In the genomic region with DNA sequence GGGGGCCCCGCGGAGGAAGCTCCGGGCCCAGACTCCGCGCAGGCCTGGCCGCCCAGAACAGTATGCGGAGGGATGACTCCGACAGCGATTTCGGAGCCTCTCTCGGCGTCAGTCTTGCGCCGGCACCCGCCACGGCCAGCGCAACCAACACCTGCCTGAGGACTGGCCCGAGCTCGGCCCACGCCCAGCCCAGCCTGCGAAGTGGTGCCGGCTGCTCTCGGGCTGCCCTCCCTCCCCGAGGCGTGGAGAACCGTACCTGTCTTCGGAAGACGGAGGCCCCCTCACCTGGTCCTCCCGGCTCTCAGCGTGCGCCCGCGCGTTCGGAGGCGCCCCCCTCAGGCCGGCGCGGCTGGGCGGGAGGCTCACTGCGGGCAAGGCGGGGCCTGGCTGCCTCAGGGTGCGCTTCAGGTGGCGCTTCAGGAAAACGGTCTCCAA, we compare ENCODE assay signal across 9 cellular contexts. TPM values are rescaled to one million over a fixed set of nuclear protein-coding genes. Genes with fewer than 3 reads are reported as not detected.
DNase-seq lines count a peak whose midpoint lies in the region; FAIRE-seq and TF ChIP-seq lines count a peak whose summit lies in the region.
"Had no signal": no experiment of that assay in that cellular context is flagged by ENCODE, and none has a peak within 500 bp of the region (broad histone marks: within the 10 kb centered on the region; RNA-seq: fewer than 3 reads in every experiment).

A gene with protein sequence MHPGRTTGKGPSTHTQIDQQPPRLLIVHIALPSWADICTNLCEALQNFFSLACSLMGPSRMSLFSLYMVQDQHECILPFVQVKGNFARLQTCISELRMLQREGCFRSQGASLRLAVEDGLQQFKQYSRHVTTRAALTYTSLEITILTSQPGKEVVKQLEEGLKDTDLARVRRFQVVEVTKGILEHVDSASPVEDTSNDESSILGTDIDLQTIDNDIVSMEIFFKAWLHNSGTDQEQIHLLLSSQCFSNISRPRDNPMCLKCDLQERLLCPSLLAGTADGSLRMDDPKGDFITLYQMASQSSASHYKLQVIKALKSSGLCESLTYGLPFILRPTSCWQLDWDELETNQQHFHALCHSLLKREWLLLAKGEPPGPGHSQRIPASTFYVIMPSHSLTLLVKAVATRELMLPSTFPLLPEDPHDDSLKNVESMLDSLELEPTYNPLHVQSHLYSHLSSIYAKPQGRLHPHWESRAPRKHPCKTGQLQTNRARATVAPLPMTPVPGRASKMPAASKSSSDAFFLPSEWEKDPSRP (minus strand): TSS at position 322 of the 435 bp plus-strand sequence. CDS start 8,055 bp downstream, outside the sequence.

- intact Hi-C loops in activated naive CD4-positive, alpha-beta T cell treated with anti-CD3 and anti-CD28 coated beads for 36 hours (cut with micrococcal nuclease) = no loop called here

- TF ChIP-seq CTCF in choroid plexus epithelial cell (conservative IDR thresholded peaks at IDR 0.05; ENCODE audit: low read depth, low read length) (no peak), type B pancreatic cell (conservative IDR thresholded peaks at IDR 0.05) (no peak)

- H3K4me3 Mint-ChIP-seq in activated naive CD4-positive, alpha-beta T cell treated with anti-CD3 and anti-CD28 coated beads for 36 hours = no peak within 1 kb of the TSS
- peak within 1 kb of the TSS; percentile 71 for H3K4me3 Mint-ChIP-seq in type B pancreatic cell

- H3K36me3 Mint-ChIP-seq in activated naive CD4-positive, alpha-beta T cell treated with anti-CD3 and anti-CD28 coated beads for 36 hours (ENCODE audit: low read depth) = no peaks in the 10 kb centered on the region
- peaks cover 4% of the 10 kb centered on the region for H3K36me3 Mint-ChIP-seq in type B pancreatic cell

- no peak within 1 kb of the TSS for H3K27ac Mint-ChIP-seq in activated naive CD4-positive, alpha-beta T cell treated with anti-CD3 and anti-CD28 coated beads for 36 hours
- no peak within 1 kb of the TSS for H3K27ac Mint-ChIP-seq in type B pancreatic cell

- CTCF ChIA-PET in activated naive CD4-positive, alpha-beta T cell treated with anti-CD3 and anti-CD28 coated beads for 36 hours (lab: Charles Lee) = interaction anchor here (1.0 to 1.2 kb wide), 2 partner anchors 19 to 62 kb away, joined by 3 to 4 read pairs; no protein-coding TSS in a partner anchor

- DNase-seq in activated naive CD4-positive, alpha-beta T cell treated with anti-CD3 and anti-CD28 coated beads for 36 hours = peak; percentile 21
- no peak for DNase-seq in activated naive CD4-positive, alpha-beta T cell treated with Interleukin-2 at 50 U/mL for 16 hours
- no peak for DNase-seq in choroid plexus epithelial cell (ENCODE audit: low read depth)
- DNase-seq in left kidney (ENCODE audit: low read depth, low spot score) = peak; percentile 48
- no peak for DNase-seq in type B pancreatic cell (ENCODE audit: extremely low spot score, unreplicated experiment)
- no peak for DNase-seq in D341Med (ENCODE audit: low spot score)
- DNase-seq in GM12892 (ENCODE audit: insufficient read length) = no peak
- DNase-seq in SK-N-DZ (ENCODE audit: low spot score) = no peak
- DNase-seq: AML-193 had no signal

- H3K4me3 ChIP-seq in choroid plexus epithelial cell (ENCODE audit: low read depth, low read length) = peak within 1 kb of the TSS; percentile 41

- peaks cover 2% of the 10 kb centered on the region for H3K4me1 Mint-ChIP-seq in activated naive CD4-positive, alpha-beta T cell treated with anti-CD3 and anti-CD28 coated beads for 36 hours (ENCODE audit: low read depth)
- peaks cover 18% of the 10 kb centered on the region for H3K4me1 Mint-ChIP-seq in type B pancreatic cell (ENCODE audit: unreplicated experiment)

- no peak for FAIRE-seq in GM12892 (lab: Jason Lieb, UNC)

- H3K9me3 Mint-ChIP-seq in activated naive CD4-positive, alpha-beta T cell treated with anti-CD3 and anti-CD28 coated beads for 36 hours = no peaks in the 10 kb centered on the region
- H3K9me3 Mint-ChIP-seq in type B pancreatic cell = peaks cover 5% of the 10 kb centered on the region

- peaks cover 20% of the 10 kb centered on the region for H3K27me3 Mint-ChIP-seq in activated naive CD4-positive, alpha-beta T cell treated with anti-CD3 and anti-CD28 coated beads for 36 hours (ENCODE audit: low read depth)
- H3K27me3 Mint-ChIP-seq in type B pancreatic cell = peaks cover 28% of the 10 kb centered on the region

- TF ChIP-seq POLR2A in GM12892 (IDR thresholded peaks at IDR 0.05; ENCODE audit: low read depth, low read length) = no peak

RNA-seq across cellular contexts. Expression of the gene that starts here (rescaled TPM):
- total RNA-seq in activated naive CD4-positive, alpha-beta T cell treated with anti-CD3 and anti-CD28 coated beads for 36 hours = under 1 TPM in 1 of 2 experiments, not detected in 1; 0.10 TPM
- 0.24 and 0.71 TPM in 2 replicates for total RNA-seq in type B pancreatic cell (ENCODE audit: low replicate concordance)
- 0.51 TPM for polyA plus RNA-seq in GM12892 (2012; ENCODE audit: missing spikeins)
- polyA plus RNA-seq in SK-N-DZ (2014; cell fraction: cytosol; rRNA removed) = not detected in 2 replicates
- polyA plus RNA-seq in SK-N-DZ (2014; cell fraction: nucleus; rRNA removed) = not detected in 2 replicates

Comparison
In these comparisons a context has a peak if more than half of its experiments do, and no peak if none do; other contexts are left out.
1. Peak in DNase-seq in activated naive CD4-positive, alpha-beta T cell treated with anti-CD3 and anti-CD28 coated beads for 36 hours; RNA of the gene not detected or under 1 TPM.